ENCODE assay signal across 27 cellular contexts in genomic region chr6:36160147-36160760, GRCh38. TPM values are rescaled to one million over a fixed set of nuclear protein-coding genes. Genes with fewer than 3 reads are reported as not detected.
DNase-seq lines count a peak whose midpoint lies in the region; ATAC-seq and TF ChIP-seq lines count a peak whose summit lies in the region.
"Had no signal": no experiment of that assay in that cellular context is flagged by ENCODE, and none has a peak within 500 bp of the region (broad histone marks: within the 10 kb centered on the region; RNA-seq: fewer than 3 reads in every experiment).

No MANE protein-coding gene starts in this region.

- no peaks in the 10 kb centered on the region for H3K27me3 Mint-ChIP-seq in natural killer cell treated with Interleukin-12 subunit alpha and Interleukin-12 subunit beta and Interleukin-15 and Interleukin-18, amount 100 ng/mL, for 72 hours
- H3K27me3 Mint-ChIP-seq: activated B cell treated with CpG ODN at 0.5 μM for 24 hours; dendritic cell treated with granulocyte-macrophage colony-stimulating factor and Interleukin-4, amounts not matched to agents 40 ng/mL and 50 ng/mL, for 4 days had no signal

- H3K9me3 Mint-ChIP-seq in natural killer cell treated with Interleukin-12 subunit alpha and Interleukin-12 subunit beta and Interleukin-15 and Interleukin-18, amount 100 ng/mL, for 72 hours, result peaks cover 7% of the 10 kb centered on the region

- H2AK9ac ChIP-seq in IMR-90 (replicated peaks; ENCODE audit: low read depth, low read length, poor library complexity), result no peak overlapping the region

- no peak overlapping the region for H3K27ac ChIP-seq in IMR-90 (ENCODE audit: insufficient read depth, low read length)
- H3K27ac ChIP-seq in heart left ventricle, result no peak overlapping the region
- H3K27ac ChIP-seq: BLaER1, cardiac muscle cell had no signal

- no peaks in the 10 kb centered on the region for H3K4me1 Mint-ChIP-seq in natural killer cell treated with Interleukin-12 subunit alpha and Interleukin-12 subunit beta and Interleukin-15 and Interleukin-18, amount 100 ng/mL, for 72 hours (ENCODE audit: low read depth in 2 of 2)
- H3K4me1 Mint-ChIP-seq: activated B cell treated with CpG ODN at 0.5 μM for 24 hours had no signal

- H4K91ac ChIP-seq in IMR-90 (ENCODE audit: insufficient read depth, low read depth, low read length), result no peak overlapping the region

- no peaks in the 10 kb centered on the region for H3K4me1 ChIP-seq in IMR-90 (ENCODE audit: control insufficient read depth, insufficient read depth, low read length)
- no peaks in the 10 kb centered on the region for H3K4me1 ChIP-seq in heart left ventricle
- H3K4me1 ChIP-seq: Caco-2 had no signal

- no peak overlapping the region for H4K8ac ChIP-seq in IMR-90 (ENCODE audit: low read depth in 2 of 2, low read length in 2 of 2)

- ATAC-seq in IMR-90 (ENCODE audit: low read depth), result peak; percentile 44
- no peak for ATAC-seq in natural killer cell treated with Interleukin-12 subunit alpha and Interleukin-12 subunit beta and Interleukin-15 and Interleukin-18, amount 100 ng/mL, for 72 hours
- no peak for ATAC-seq in HG03342 (IDR thresholded peaks at IDR 0.05; ENCODE audit: unreplicated experiment)
- no peak for ATAC-seq in heart left ventricle
- no peak for ATAC-seq in GM21423 (IDR thresholded peaks at IDR 0.05; ENCODE audit: unreplicated experiment)
- ATAC-seq: PC-3 had no signal

- H2BK20ac ChIP-seq in IMR-90 (ENCODE audit: low read depth, low read length), result no peak overlapping the region

- H2BK120ac ChIP-seq in IMR-90 (ENCODE audit: low read depth, low read length), result no peak overlapping the region

- H3K56ac ChIP-seq in IMR-90 (ENCODE audit: extremely low read depth, insufficient read depth, low read length), result no peak overlapping the region

- POLR2A ChIA-PET in IMR-90 (lab: Charles Lee; ENCODE audit: unreplicated experiment), result no interaction called here

- H3K27me3 ChIP-seq in IMR-90 (ENCODE audit: control insufficient read depth, insufficient read depth, low read length) (peaks cover 3% of the 10 kb centered on the region), heart left ventricle (no peaks in the 10 kb centered on the region)
- H3K27me3 ChIP-seq: BLaER1, cardiac muscle cell had no signal

- no peaks in the 10 kb centered on the region for H4K20me1 ChIP-seq in IMR-90 (ENCODE audit: insufficient read depth, low read length)
- H4K20me1 ChIP-seq: BLaER1 had no signal

- no peaks in the 10 kb centered on the region for H3K79me1 ChIP-seq in IMR-90 (ENCODE audit: low read depth in 1 of 2, low read length in 2 of 2)

- DNase-seq in EH (ENCODE audit: low read depth) (peak; percentile 72), IMR-90 (peak; percentile 36), fibroblast of gingiva (ENCODE audit: low read depth) (peak; percentile 28), left kidney (ENCODE audit: low read depth, low spot score) (peak; percentile 18), heart left ventricle (no peak)
- DNase-seq in natural killer cell treated with Interleukin-12 subunit alpha and Interleukin-12 subunit beta and Interleukin-15 and Interleukin-18, amount 100 ng/mL, for 72 hours (ENCODE audit: low spot score), result no peak
- DNase-seq: activated B cell treated with CpG ODN at 0.5 μM for 24 hours; activated CD4-positive, alpha-beta T cell treated with anti-CD3 and anti-CD28 coated beads, Interleukin-2, amount 50 U/mL, for 4 hours; activated effector memory CD4-positive, alpha-beta T cell treated with anti-CD3 and anti-CD28 coated beads, Interleukin-2, amount 50 U/mL, for 16 hours; Caco-2; DND-41; KBM-7; mammary epithelial cell; NCI-H1694; NCI-H2227 treated with DMSO at 0.1 percent for 48 hours; NCI-H774; occipital lobe; PC-3; retina; SHP77 treated with DMSO at 0.1 percent for 48 hours; SW 1271; trophoblast cell had no signal

- peaks cover 7% of the 10 kb centered on the region for H3K36me3 Mint-ChIP-seq in natural killer cell treated with Interleukin-12 subunit alpha and Interleukin-12 subunit beta and Interleukin-15 and Interleukin-18, amount 100 ng/mL, for 72 hours

- H3K27ac Mint-ChIP-seq in natural killer cell treated with Interleukin-12 subunit alpha and Interleukin-12 subunit beta and Interleukin-15 and Interleukin-18, amount 100 ng/mL, for 72 hours, result no peak overlapping the region
- H3K27ac Mint-ChIP-seq: activated B cell treated with CpG ODN at 0.5 μM for 24 hours; dendritic cell treated with granulocyte-macrophage colony-stimulating factor and Interleukin-4, amounts not matched to agents 40 ng/mL and 50 ng/mL, for 4 days had no signal

- H3K14ac ChIP-seq in IMR-90 (replicated peaks; ENCODE audit: low read depth, low read length), result no peak overlapping the region

- WGBS in IMR-90 (ENCODE audit: extremely low coverage in 2 of 2, insufficient read length in 1 of 2), 2 experiments, result no CpG with 5 or more reads among the region's 4 CpGs
- 86 to 87% (median 87%) methylated on average over 4 of the region's 4 CpGs for WGBS in heart left ventricle, 4 donors

- no peak overlapping the region for H3K4me3 ChIP-seq in IMR-90 (ENCODE audit: insufficient read depth, low read depth, low read length)
- no peak overlapping the region for H3K4me3 ChIP-seq in heart left ventricle
- H3K4me3 ChIP-seq: BLaER1, cardiac muscle cell had no signal

- intact Hi-C loops in IMR-90 (cut with micrococcal nuclease) (no loop called here), heart left ventricle (cut with DNase I) (no loop called here)

- H3K18ac ChIP-seq in IMR-90 (ENCODE audit: low read depth, low read length), result no peak overlapping the region

- H2AFZ ChIP-seq in IMR-90 (replicated peaks; ENCODE audit: low read length, poor library complexity), result no peak overlapping the region

- no peak overlapping the region for H3K4me3 Mint-ChIP-seq in natural killer cell treated with Interleukin-12 subunit alpha and Interleukin-12 subunit beta and Interleukin-15 and Interleukin-18, amount 100 ng/mL, for 72 hours
- H3K4me3 Mint-ChIP-seq: activated B cell treated with CpG ODN at 0.5 μM for 24 hours; dendritic cell treated with granulocyte-macrophage colony-stimulating factor and Interleukin-4, amounts not matched to agents 40 ng/mL and 50 ng/mL, for 4 days had no signal

- no peak overlapping the region for H3K23ac ChIP-seq in IMR-90 (ENCODE audit: low read depth, low read length)

- TF ChIP-seq POLR2A in IMR-90 (IDR thresholded peaks at IDR 0.05; ENCODE audit: low read depth, low read length) (no peak), heart left ventricle (IDR thresholded peaks at IDR 0.05) (no peak)

- H2AK5ac ChIP-seq in IMR-90 (ENCODE audit: low read depth, low read length), result no peak overlapping the region

- no peak for TF ChIP-seq RAD21 in IMR-90 (IDR thresholded peaks at IDR 0.05; ENCODE audit: low read length)

- H3K9me3 ChIP-seq in IMR-90 (ENCODE audit: control insufficient read depth, insufficient read depth, low read length) (peaks cover 4% of the 10 kb centered on the region; the same call in 1 of the 2 replicates), heart left ventricle (peaks cover 0 to 15% (median 0%) of the 10 kb centered on the region in 12 donors)

- no peaks in the 10 kb centered on the region for H3K36me3 ChIP-seq in IMR-90 (ENCODE audit: control insufficient read depth, insufficient read depth, low read length)
- no peaks in the 10 kb centered on the region for H3K36me3 ChIP-seq in heart left ventricle
- H3K36me3 ChIP-seq: cardiac muscle cell had no signal

- no peak overlapping the region for H3K9ac ChIP-seq in IMR-90 (ENCODE audit: low read depth, low read length)
- H3K9ac ChIP-seq: BLaER1 had no signal

- no TSS peak for BruUV-seq in IMR-90 (replicated peaks; lab: Mats Ljungman, UMichigan)

- TF ChIP-seq CTCF in IMR-90 (conservative IDR thresholded peaks at IDR 0.05; ENCODE audit: low read depth, low read length) (no peak), heart left ventricle (IDR thresholded peaks at IDR 0.05) (no peak)

- no peaks in the 10 kb centered on the region for H3K9me1 ChIP-seq in IMR-90 (ENCODE audit: insufficient read depth, low read length)

- no peak overlapping the region for H3K4ac ChIP-seq in IMR-90 (ENCODE audit: low read depth, low read length)

- H2BK15ac ChIP-seq in IMR-90 (ENCODE audit: low read depth, low read length), result no peak overlapping the region

- no peak overlapping the region for H3K4me2 ChIP-seq in IMR-90 (ENCODE audit: low read depth, low read length)
- H3K4me2 ChIP-seq: BLaER1 had no signal

- CTCF ChIA-PET in IMR-90 (lab: Yijun Ruan, JAX), result interaction anchor here (0.6 kb wide), 1 partner anchor 56 kb away, joined by 3 read pairs; no protein-coding TSS in a partner anchor

- dilution Hi-C loops in IMR-90 (cut with HindIII; ENCODE audit: low sequenced_read_pairs, unreplicated experiment), result no loop called here

- no peak overlapping the region for H2BK5ac ChIP-seq in IMR-90 (ENCODE audit: low read depth, low read length, poor library complexity, severe bottlenecking)

- no peak overlapping the region for H4K5ac ChIP-seq in IMR-90 (ENCODE audit: low read depth, low read length)

- in situ Hi-C loops in IMR-90 (cut with MboI; ENCODE audit: low sequenced_read_pairs), result no loop called here

TF ChIP-seq in IMR-90, 13 proteins besides CTCF, POLR2A, EP300 and RAD21 (continues in another document):
- TF ChIP-seq BHLHE40 (IDR thresholded peaks at IDR 0.05; ENCODE audit: low read depth, low read length) (no peak), MAZ (IDR thresholded peaks at IDR 0.05; ENCODE audit: borderline replicate concordance, low read depth, low read length) (no peak)

RNA-seq across cellular contexts. Expression of gene MAPK13, which starts 29.9 kb away (rescaled TPM):
- total RNA-seq in IMR-90 (2012; rRNA removed), result 1.9 and 2.0 TPM in 2 replicates
- polyA plus RNA-seq in IMR-90 (2012; rRNA removed), result 2.8 and 2.9 TPM in 2 replicates
- 2.3 and 2.8 TPM in 2 replicates for polyA plus RNA-seq in IMR-90 (2012; cell fraction: cytosol; rRNA removed)
- polyA plus RNA-seq in IMR-90 (2012; cell fraction: nucleus; rRNA removed; ENCODE audit: low replicate concordance), result 19.2 and 25.7 TPM in 2 replicates
- total RNA-seq in natural killer cell treated with Interleukin-12 subunit alpha and Interleukin-12 subunit beta and Interleukin-15 and Interleukin-18, amount 100 ng/mL, for 72 hours, result 10 to 100 TPM; 40.7 to 74.2 TPM
- total RNA-seq in heart left ventricle, result 10 to 100 TPM in 1 of 9 donors, 1 to 10 TPM in 2, under 1 TPM in 6; 0.24 to 16.8 (median 0.56) TPM
- 1 to 10 TPM in 1 of 2 donors, under 1 TPM in 1; 0.53 to 1.5 TPM for polyA plus RNA-seq in heart left ventricle

RNA-seq across cellular contexts. Expression of gene BRPF3, which starts 36.3 kb away (rescaled TPM):
- 8.3 and 10.2 TPM in 2 replicates for total RNA-seq in IMR-90 (2012; rRNA removed)
- 17.2 and 18.1 TPM in 2 replicates for polyA plus RNA-seq in IMR-90 (2012; rRNA removed)
- polyA plus RNA-seq in IMR-90 (2012; cell fraction: cytosol; rRNA removed), result 11.4 and 14.6 TPM in 2 replicates
- 27.0 and 32.8 TPM in 2 replicates for polyA plus RNA-seq in IMR-90 (2012; cell fraction: nucleus; rRNA removed; ENCODE audit: low replicate concordance)
- 10 to 100 TPM; 37.2 to 43.6 TPM for total RNA-seq in natural killer cell treated with Interleukin-12 subunit alpha and Interleukin-12 subunit beta and Interleukin-15 and Interleukin-18, amount 100 ng/mL, for 72 hours
- 10 to 100 TPM; 12.5 to 29.1 (median 17.6) TPM for total RNA-seq in heart left ventricle
- polyA plus RNA-seq in heart left ventricle, result 10 to 100 TPM in 1 of 2 donors, 1 to 10 TPM in 1; 8.2 to 21.3 TPM

Comparison
In these comparisons a context has a peak if more than half of its experiments do, and no peak if none do; other contexts are left out.
1. DNase-seq: peak in EH (single experiment), IMR-90 (single experiment), fibroblast of gingiva (single experiment) and left kidney (single experiment); none in natural killer cell treated with Interleukin-12 subunit alpha and Interleukin-12 subunit beta and Interleukin-15 and Interleukin-18, amount 100 ng/mL, for 72 hours (single experiment) and heart left ventricle (0 of 5).